Comparison of ENCODE assay signal across 7 cellular contexts in the genomic region with DNA sequence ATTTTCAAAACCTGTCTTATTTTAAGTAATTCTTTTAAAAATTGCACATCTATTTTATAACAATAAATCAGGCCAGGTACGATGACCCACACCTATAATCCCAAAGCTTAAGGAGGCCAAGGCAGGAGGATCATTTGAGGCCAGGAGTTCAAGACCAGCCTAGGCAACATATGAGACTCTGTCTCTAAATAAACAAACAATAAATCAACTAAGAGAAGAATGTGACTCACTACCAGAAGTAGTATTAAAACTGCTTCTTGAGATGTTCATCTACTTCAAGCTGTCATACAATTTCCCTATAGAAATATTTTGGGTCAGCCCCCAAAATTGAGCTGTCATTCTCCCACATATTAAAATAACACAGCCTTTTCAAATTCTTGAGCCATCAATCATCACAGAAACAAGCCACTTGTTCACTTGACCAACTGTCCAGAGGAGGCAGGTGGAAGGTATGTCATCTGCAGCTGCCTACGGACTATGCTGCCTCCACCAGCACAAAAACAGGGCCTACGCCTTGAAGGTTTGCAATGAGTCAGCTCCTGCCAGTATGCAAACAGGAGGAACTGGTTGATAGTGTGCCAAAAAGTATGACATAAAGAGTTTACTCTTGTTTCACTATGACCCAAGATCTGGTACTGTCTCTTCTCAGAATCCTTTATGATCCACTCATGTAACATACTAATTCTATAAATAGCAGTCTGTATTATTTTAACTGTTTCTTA. TPM values are rescaled to one million over a fixed set of nuclear protein-coding genes. Genes with fewer than 3 reads are reported as not detected.
DNase-seq lines count a peak whose midpoint lies in the region; ATAC-seq, FAIRE-seq and TF ChIP-seq lines count a peak whose summit lies in the region.

No MANE protein-coding gene starts in this region.

- WGBS in gastroesophageal sphincter (ENCODE audit: low coverage in 1 of 2), 2 donors, result 48 to 51% methylated on average over 3 of the region's 3 CpGs

- peak overlapping the region; percentile 86 for H3K27ac Mint-ChIP-seq in activated CD4-positive, alpha-beta memory T cell treated with anti-CD3 and anti-CD28 coated beads, Interleukin-2, amount 10 ng/mL, durations not matched to agents 7 days and 5 days

- H3K9me3 Mint-ChIP-seq in activated CD4-positive, alpha-beta memory T cell treated with anti-CD3 and anti-CD28 coated beads, Interleukin-2, amount 10 ng/mL, durations not matched to agents 7 days and 5 days, result no peaks in the 10 kb centered on the region

- no peak overlapping the region for H3K4me3 Mint-ChIP-seq in activated CD4-positive, alpha-beta memory T cell treated with anti-CD3 and anti-CD28 coated beads, Interleukin-2, amount 10 ng/mL, durations not matched to agents 7 days and 5 days

- H3K36me3 ChIP-seq in gastroesophageal sphincter, result peaks cover 8 to 97% of the 10 kb centered on the region in 2 donors
- H3K36me3 ChIP-seq in BE2C, result peaks cover 40% of the 10 kb centered on the region

- POLR2A ChIA-PET in activated CD4-positive, alpha-beta memory T cell treated with anti-CD3 and anti-CD28 coated beads, Interleukin-2, amount 10 ng/mL, durations not matched to agents 7 days and 5 days (lab: Charles Lee), result interaction anchor here (0.6 to 2.0 kb wide), 6 partner anchors 10 to 260 kb away, joined by 3 to 7 read pairs (median 4); a partner anchor contains a TSS

- FAIRE-seq in GM12892 (lab: Jason Lieb, UNC), result peak; percentile 91

- H3K4me3 ChIP-seq in gastroesophageal sphincter, result no peak overlapping the region
- H3K4me3 ChIP-seq in BE2C (ENCODE audit: low read depth, low read length), result no peak overlapping the region

- TF ChIP-seq POLR2A in GM12892 (IDR thresholded peaks at IDR 0.05; ENCODE audit: low read depth, low read length), result no peak
- no peak for TF ChIP-seq POLR2A in gastroesophageal sphincter (IDR thresholded peaks at IDR 0.05)

- H3K27me3 ChIP-seq in gastroesophageal sphincter (no peaks in the 10 kb centered on the region), BE2C (no peaks in the 10 kb centered on the region)

- DNase-seq in GM12892 (ENCODE audit: insufficient read length) (peak; percentile 29), HT-29 (ENCODE audit: low spot score) (peak; percentile 82), BE2C (no peak)
- peak; percentile 66 for DNase-seq in activated CD4-positive, alpha-beta memory T cell treated with anti-CD3 and anti-CD28 coated beads, Interleukin-2, amount 10 ng/mL, durations not matched to agents 7 days and 5 days
- DNase-seq in stimulated activated CD8-positive, alpha-beta memory T cell treated with anti-CD3 and anti-CD28 coated beads, Interleukin-2, amount 100 ng/mL, for 48 hours (ENCODE audit: low read depth in 2 of 2), result peak; percentile 3 to 12

- CTCF ChIA-PET in activated CD4-positive, alpha-beta memory T cell treated with anti-CD3 and anti-CD28 coated beads, Interleukin-2, amount 10 ng/mL, durations not matched to agents 7 days and 5 days (lab: Charles Lee), result interaction anchor here (0.9 to 1.2 kb wide), 2 partner anchors 33 to 43 kb away, joined by 3 to 5 read pairs; no protein-coding TSS in a partner anchor

- no peak for TF ChIP-seq CTCF in gastroesophageal sphincter (IDR thresholded peaks at IDR 0.05)
- TF ChIP-seq CTCF in BE2C (IDR thresholded peaks at IDR 0.05; ENCODE audit: low read depth, low read length), result no peak

- H3K36me3 Mint-ChIP-seq in activated CD4-positive, alpha-beta memory T cell treated with anti-CD3 and anti-CD28 coated beads, Interleukin-2, amount 10 ng/mL, durations not matched to agents 7 days and 5 days (ENCODE audit: low read depth), result peaks cover 69% of the 10 kb centered on the region

- no peaks in the 10 kb centered on the region for H3K27me3 Mint-ChIP-seq in activated CD4-positive, alpha-beta memory T cell treated with anti-CD3 and anti-CD28 coated beads, Interleukin-2, amount 10 ng/mL, durations not matched to agents 7 days and 5 days

- ATAC-seq in GM21528 (IDR thresholded peaks at IDR 0.05; ENCODE audit: low FRiP score, unreplicated experiment) (peak; percentile 96), gastroesophageal sphincter (peak; percentile 41)

- H3K4me1 ChIP-seq in gastroesophageal sphincter (peaks cover 0 to 11% (median 0%) of the 10 kb centered on the region in 3 donors), BE2C (peaks cover 7% of the 10 kb centered on the region)

- H3K4me1 Mint-ChIP-seq in activated CD4-positive, alpha-beta memory T cell treated with anti-CD3 and anti-CD28 coated beads, Interleukin-2, amount 10 ng/mL, durations not matched to agents 7 days and 5 days, result peaks cover 31% of the 10 kb centered on the region

- TF ChIP-seq EP300 in gastroesophageal sphincter (IDR thresholded peaks at IDR 0.05), result no peak

- no peak overlapping the region for H3K27ac ChIP-seq in gastroesophageal sphincter

- no peaks in the 10 kb centered on the region for H3K9me3 ChIP-seq in gastroesophageal sphincter
- no peaks in the 10 kb centered on the region for H3K9me3 ChIP-seq in BE2C

RNA-seq across cellular contexts. Expression of a gene that starts 33.6 kb away (rescaled TPM):
- 16.9 TPM for polyA plus RNA-seq in GM12892 (2012; ENCODE audit: missing spikeins)
- total RNA-seq in HT-29 (2014; rRNA removed; shearing (Covaris generic)), result 15.7 and 28.1 TPM in 2 replicates
- total RNA-seq in activated CD4-positive, alpha-beta memory T cell treated with anti-CD3 and anti-CD28 coated beads, Interleukin-2, amount 10 ng/mL, durations not matched to agents 7 days and 5 days, result 10 to 100 TPM; 33.4 to 35.1 TPM
- 100 to 1,000 TPM in 2 of 4 donors, 10 to 100 TPM in 2; 73.3 to 122 (median 88.9) TPM for total RNA-seq in gastroesophageal sphincter
- polyA plus RNA-seq in BE2C (2012; ENCODE audit: insufficient read depth, insufficient read length, low read depth), result 53.3 TPM
